Comparison of ENCODE assay signal across 1 cellular context in the genomic region with DNA sequence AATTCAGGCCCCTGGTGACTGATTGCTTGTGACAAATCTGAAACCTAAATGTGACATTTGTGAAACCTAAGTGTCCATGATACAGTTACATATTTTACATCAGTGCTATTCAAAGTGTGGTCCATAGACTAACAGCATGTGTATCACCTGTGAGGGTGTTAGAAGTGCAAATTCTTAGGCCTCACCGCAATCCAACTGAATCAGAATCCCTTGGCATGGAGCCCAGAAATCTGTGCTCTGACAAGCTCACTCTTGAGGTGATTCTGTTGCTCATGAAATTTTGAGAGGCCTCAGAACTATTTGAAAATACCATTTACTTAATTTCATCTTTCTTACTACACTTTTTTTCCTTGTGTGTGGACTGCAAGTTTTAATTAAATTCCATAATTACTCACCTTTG.
TF ChIP-seq lines count a peak whose summit lies in the region.

No MANE protein-coding gene starts in this region.

TF ChIP-seq in SK-N-SH treated with all-trans-retinoic acid at 6 μM for 48 hours, 23 proteins besides CTCF, POLR2A, EP300 and RAD21 (continued from another document):
- TF ChIP-seq, protein P1, sequence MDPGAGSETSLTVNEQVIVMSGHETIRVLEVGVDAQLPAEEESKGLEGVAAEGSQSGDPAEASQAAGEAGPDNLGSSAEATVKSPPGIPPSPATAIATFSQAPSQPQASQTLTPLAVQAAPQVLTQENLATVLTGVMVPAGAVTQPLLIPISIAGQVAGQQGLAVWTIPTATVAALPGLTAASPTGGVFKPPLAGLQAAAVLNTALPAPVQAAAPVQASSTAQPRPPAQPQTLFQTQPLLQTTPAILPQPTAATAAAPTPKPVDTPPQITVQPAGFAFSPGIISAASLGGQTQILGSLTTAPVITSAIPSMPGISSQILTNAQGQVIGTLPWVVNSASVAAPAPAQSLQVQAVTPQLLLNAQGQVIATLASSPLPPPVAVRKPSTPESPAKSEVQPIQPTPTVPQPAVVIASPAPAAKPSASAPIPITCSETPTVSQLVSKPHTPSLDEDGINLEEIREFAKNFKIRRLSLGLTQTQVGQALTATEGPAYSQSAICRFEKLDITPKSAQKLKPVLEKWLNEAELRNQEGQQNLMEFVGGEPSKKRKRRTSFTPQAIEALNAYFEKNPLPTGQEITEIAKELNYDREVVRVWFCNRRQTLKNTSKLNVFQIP (CRISPR knock-in tag; IDR thresholded peaks at IDR 0.05; ENCODE audit: borderline replicate concordance, low read depth), result no peak
- TF ChIP-seq, protein P2, sequence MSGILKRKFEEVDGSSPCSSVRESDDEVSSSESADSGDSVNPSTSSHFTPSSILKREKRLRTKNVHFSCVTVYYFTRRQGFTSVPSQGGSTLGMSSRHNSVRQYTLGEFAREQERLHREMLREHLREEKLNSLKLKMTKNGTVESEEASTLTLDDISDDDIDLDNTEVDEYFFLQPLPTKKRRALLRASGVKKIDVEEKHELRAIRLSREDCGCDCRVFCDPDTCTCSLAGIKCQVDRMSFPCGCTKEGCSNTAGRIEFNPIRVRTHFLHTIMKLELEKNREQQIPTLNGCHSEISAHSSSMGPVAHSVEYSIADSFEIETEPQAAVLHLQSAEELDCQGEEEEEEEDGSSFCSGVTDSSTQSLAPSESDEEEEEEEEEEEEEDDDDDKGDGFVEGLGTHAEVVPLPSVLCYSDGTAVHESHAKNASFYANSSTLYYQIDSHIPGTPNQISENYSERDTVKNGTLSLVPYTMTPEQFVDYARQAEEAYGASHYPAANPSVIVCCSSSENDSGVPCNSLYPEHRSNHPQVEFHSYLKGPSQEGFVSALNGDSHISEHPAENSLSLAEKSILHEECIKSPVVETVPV (CRISPR knock-in tag; IDR thresholded peaks at IDR 0.05), result no peak
TF ChIP-seq in SK-N-SH treated with all-trans-retinoic acid at 6 μM for 48 hours: peak in this region for 0.
